ENCODE assay signal across 8 cellular contexts in the genomic region with DNA sequence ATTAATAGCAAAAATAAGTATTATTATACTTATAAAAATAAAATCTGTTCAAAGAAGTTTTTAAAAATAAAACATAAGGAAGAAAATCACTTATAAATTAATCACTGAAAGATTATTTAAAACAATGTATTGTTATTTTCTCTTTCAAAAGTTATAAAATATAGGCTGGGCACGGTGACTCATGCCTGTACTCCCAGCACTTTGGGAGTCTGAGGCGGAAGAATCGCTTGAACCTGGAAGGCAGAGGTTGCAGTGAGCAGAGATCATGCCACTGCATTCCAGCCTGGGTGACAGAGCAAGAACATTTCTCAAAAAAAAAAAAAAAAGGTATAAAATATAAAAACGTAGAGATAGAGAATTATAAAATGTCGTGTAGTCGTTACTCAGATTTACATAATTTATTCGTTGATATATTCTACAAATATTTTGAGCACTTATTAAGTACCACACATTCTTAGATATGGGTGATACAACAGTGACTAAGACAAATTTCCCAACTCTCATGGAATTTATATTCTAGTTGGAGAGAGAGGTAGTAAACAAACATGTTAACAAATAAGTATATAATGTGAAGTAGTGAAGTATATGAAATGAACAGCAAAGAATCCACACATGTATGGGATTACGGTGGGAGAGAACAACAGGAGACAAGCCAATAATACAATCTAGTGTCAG.
"Had no signal": no experiment of that assay in that cellular context is flagged by ENCODE, and none has a peak within 500 bp of the region (broad histone marks: within the 10 kb centered on the region; RNA-seq: fewer than 3 reads in every experiment).

No MANE protein-coding gene starts in this region.

- DNase-seq: GOT3, H7, HFFc6 had no signal

- H3K27me3 Mint-ChIP-seq: IgD-negative memory B cell had no signal

- H3K27ac ChIP-seq: HL-60 had no signal

- H3K4me1 ChIP-seq: HAP-1 had no signal

- H3K4me3 ChIP-seq: HAP-1 had no signal

- H3K27ac Mint-ChIP-seq: HFFc6, IgD-negative memory B cell had no signal

- H3K9me3 ChIP-seq: HAP-1 had no signal

- H3K36me3 Mint-ChIP-seq: IgD-negative memory B cell had no signal

- H3K36me3 ChIP-seq: HAP-1 had no signal

- H3K4me3 Mint-ChIP-seq: HFFc6, IgD-negative memory B cell had no signal

- ATAC-seq: HCT116, HepG2 had no signal
